ENCODE assay signal across 12 cellular contexts in genomic region chr17:47735536-47736011, GRCh38. TPM values are rescaled to one million over a fixed set of nuclear protein-coding genes. Genes with fewer than 3 reads are reported as not detected.
DNase-seq lines count a peak whose midpoint lies in the region; ATAC-seq, FAIRE-seq and TF ChIP-seq lines count a peak whose summit lies in the region.
"Had no signal": no experiment of that assay in that cellular context is flagged by ENCODE, and none has a peak within 500 bp of the region (broad histone marks: within the 10 kb centered on the region; RNA-seq: fewer than 3 reads in every experiment).

No MANE protein-coding gene starts in this region.

- no peak for FAIRE-seq in D721Med (lab: Jason Lieb, UNC)

- intact Hi-C loops in mucosa of descending colon (cut with DNase I, micrococcal nuclease), result no loop called here

- peaks cover 13% of the 10 kb centered on the region for H3K4me1 ChIP-seq in mucosa of descending colon (ENCODE audit: low read depth)

- no peak for TF ChIP-seq CTCF in mucosa of descending colon (IDR thresholded peaks at IDR 0.05)
- TF ChIP-seq CTCF in D721Med (IDR thresholded peaks at IDR 0.05; ENCODE audit: insufficient read depth, missing control alignments), result no peak

- no peaks in the 10 kb centered on the region for H3K9me3 ChIP-seq in mucosa of descending colon
- H3K9me3 ChIP-seq: heart right ventricle had no signal

- no peaks in the 10 kb centered on the region for H3K36me3 ChIP-seq in mucosa of descending colon (ENCODE audit: low read depth)
- H3K36me3 ChIP-seq: heart right ventricle had no signal

- TF ChIP-seq POLR2A in GM15510 (IDR thresholded peaks at IDR 0.05; ENCODE audit: borderline replicate concordance, extremely low read depth, insufficient read length), result peak; percentile 14

- no peak overlapping the region for H3K4me3 ChIP-seq in mucosa of descending colon
- H3K4me3 ChIP-seq: SK-N-MC had no signal

- peak; percentile 70 for DNase-seq in NAMALWA (ENCODE audit: low spot score)
- no peak for DNase-seq in mucosa of descending colon
- no peak for DNase-seq in left lobe of liver (ENCODE audit: low spot score)
- DNase-seq in superior temporal gyrus (ENCODE audit: extremely low spot score), result no peak
- DNase-seq in NCI-H2029 (lab: John Stamatoyannopoulos, UW), result no peak
- no peak for DNase-seq in D721Med (ENCODE audit: insufficient read length, low spot score)
- DNase-seq: heart right ventricle, KG1, right cardiac atrium had no signal

- ATAC-seq in GM21381 (IDR thresholded peaks at IDR 0.05; ENCODE audit: unreplicated experiment) (peak; percentile 36), mucosa of descending colon (peak; percentile 28), left lobe of liver (no peak)
- ATAC-seq: heart right ventricle, right cardiac atrium had no signal

RNA-seq across cellular contexts. Expression of gene TBX21, which starts 2.5 kb away (rescaled TPM):
- 1 to 10 TPM in 2 of 3 donors, under 1 TPM in 1; 0.72 to 1.2 (median 1.2) TPM for total RNA-seq in mucosa of descending colon
- 0.38 TPM for total RNA-seq in left lobe of liver

RNA-seq across cellular contexts. Expression of gene TBKBP1, which starts 41.6 kb away (rescaled TPM):
- 10 to 100 TPM in 1 of 3 donors, 1 to 10 TPM in 2; 2.3 to 20.3 (median 3.2) TPM for total RNA-seq in mucosa of descending colon
- 2.2 TPM for total RNA-seq in left lobe of liver
